In the genomic region with DNA sequence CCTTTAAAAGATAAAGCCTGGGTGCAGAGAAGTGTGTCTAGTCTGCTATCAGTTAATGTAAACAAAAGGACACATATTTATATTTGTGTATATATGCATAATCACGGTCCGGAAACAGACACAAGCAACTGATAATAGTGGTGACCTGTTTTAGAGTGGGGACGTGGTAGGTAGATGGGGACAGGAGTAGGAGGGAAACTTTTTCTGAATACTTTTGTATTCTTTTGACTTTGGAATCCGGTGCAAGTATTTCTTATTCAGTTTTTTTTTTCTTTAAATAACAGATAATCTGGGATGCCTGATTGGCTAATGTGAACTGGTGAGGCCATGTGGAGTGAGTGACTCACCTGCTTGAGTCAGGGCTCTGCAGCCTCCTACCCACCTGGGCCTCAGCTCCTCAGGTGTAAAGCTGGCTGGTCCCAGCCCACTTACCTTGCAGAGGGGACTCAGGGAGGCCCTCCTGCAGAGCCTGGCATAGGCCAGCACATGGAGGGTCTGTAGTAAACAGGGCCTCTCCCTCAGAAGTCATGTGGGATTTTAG, we compare ENCODE assay signal across 10 cellular contexts. TPM values are rescaled to one million over a fixed set of nuclear protein-coding genes. Genes with fewer than 3 reads are reported as not detected.
A peak's percentile ranks its signal among the peaks of the same experiment; 100 is the strongest.
DNase-seq lines count a peak whose midpoint lies in the region; ATAC-seq and TF ChIP-seq lines count a peak whose summit lies in the region.
"Had no signal": no experiment of that assay in that cellular context is flagged by ENCODE, and none has a peak within 500 bp of the region (broad histone marks: within the 10 kb centered on the region; RNA-seq: fewer than 3 reads in every experiment).

No MANE protein-coding gene starts in this region.

- no peaks in the 10 kb centered on the region for H3K9me3 ChIP-seq in BLaER1 treated with 17β-estradiol and CSF1 and Interleukin-3, amounts not matched to agents 10 nM and 100 nM (replicated peaks in 1 of 11)
- H3K9me3 ChIP-seq in lung (ENCODE audit: control insufficient read depth in 2 of 2, insufficient read depth in 1 of 2, low read length in 1 of 2) (no peaks in the 10 kb centered on the region), neuronal stem cell (replicated peaks in 1 of 2; ENCODE audit: control insufficient read depth in 2 of 2, insufficient read depth in 1 of 2, low read depth in 1 of 2, low read length in 2 of 2) (no peaks in the 10 kb centered on the region)

- H2BK120ac ChIP-seq in neuronal stem cell (ENCODE audit: low read depth, low read length): no peak overlapping the region

- DNase-seq in HPDE6-E6E7 (ENCODE audit: extremely low spot score) (peak; percentile 84), caudate nucleus (lab: John Stamatoyannopoulos, UW) (peak in 7 of 61 donors; percentile 6 to 43 (median 13)), lung (ENCODE audit: low spot score) (no peak), neuronal stem cell (ENCODE audit: low spot score) (no peak), COLO829 (ENCODE audit: low spot score) (no peak), OCI-M1 (lab: John Stamatoyannopoulos, UW) (no peak)
- DNase-seq: stimulated activated CD4-positive, alpha-beta T cell treated with anti-CD3 and anti-CD28 coated beads, Interleukin-2, amount 100 ng/mL, for 48 hours; stimulated activated naive CD4-positive, alpha-beta T cell treated with Interleukin-2 at 50 U/mL for 16 hours had no signal

- ATAC-seq in lung (ENCODE audit: insufficient read depth, low FRiP score) (peak; percentile 45), HG02885 (IDR thresholded peaks at IDR 0.05; ENCODE audit: poor library complexity, unreplicated experiment) (no peak)

- no peak overlapping the region for H3K4ac ChIP-seq in neuronal stem cell (ENCODE audit: low read length)

- no peak overlapping the region for H2AK5ac ChIP-seq in neuronal stem cell (ENCODE audit: low read depth, low read length)

- H3K4me1 ChIP-seq in BLaER1 treated with 17β-estradiol and CSF1 and Interleukin-3, amounts not matched to agents 10 nM and 100 nM: peaks cover 25 to 99% (median 67%) of the 10 kb centered on the region in 10 experiments
- H3K4me1 ChIP-seq in lung (ENCODE audit: control insufficient read depth in 2 of 2, insufficient read depth in 2 of 2, low read length in 2 of 2) (peaks cover 10 to 32% of the 10 kb centered on the region in 2 donors), neuronal stem cell (ENCODE audit: control insufficient read depth in 2 of 2, insufficient read depth in 1 of 2, low read depth in 1 of 2, low read length in 2 of 2) (no peaks in the 10 kb centered on the region)

- no peak overlapping the region for H3K4me3 ChIP-seq in BLaER1 treated with 17β-estradiol and CSF1 and Interleukin-3, amounts not matched to agents 10 nM and 100 nM
- no peak overlapping the region for H3K4me3 ChIP-seq in lung
- no peak overlapping the region for H3K4me3 ChIP-seq in neuronal stem cell (ENCODE audit: low read length in 2 of 2)

- H2BK12ac ChIP-seq in neuronal stem cell (ENCODE audit: low read length): no peak overlapping the region

- H4K8ac ChIP-seq in neuronal stem cell (ENCODE audit: low read depth, low read length): no peak overlapping the region

- no peak overlapping the region for H3K14ac ChIP-seq in neuronal stem cell (ENCODE audit: low read length)

- H2BK5ac ChIP-seq in neuronal stem cell (ENCODE audit: low read length): no peak overlapping the region

- no peak overlapping the region for H3K18ac ChIP-seq in neuronal stem cell (ENCODE audit: low read length)

- WGBS in lung, 2 donors: 48 to 73% methylated on average over 4 of the region's 4 CpGs
- WGBS in neuronal stem cell (ENCODE audit: extremely low coverage in 2 of 2, insufficient read length in 2 of 2, insufficient replicate concordance in 1 of 2), 2 donors: no CpG with 5 or more reads among the region's 4 CpGs

- H3K27ac ChIP-seq in BLaER1 treated with 17β-estradiol and CSF1 and Interleukin-3, amounts not matched to agents 10 nM and 100 nM: peak overlapping the region in 9 of 11 experiments; percentile 43 to 80 (median 68); a peak in 16 of 22 replicates
- H3K27ac ChIP-seq in caudate nucleus (ENCODE audit: low read depth, low read length) (peak overlapping the region; percentile 14), lung (ENCODE audit: low read depth in 1 of 2, low read length in 1 of 2) (peak overlapping the region in 1 of 2 donors; percentile 80), neuronal stem cell (replicated peaks; ENCODE audit: low read length) (no peak overlapping the region)

- H3K27me3 ChIP-seq in BLaER1 treated with 17β-estradiol and CSF1 and Interleukin-3, amounts not matched to agents 10 nM and 100 nM: no peaks in the 10 kb centered on the region
- H3K27me3 ChIP-seq in lung (ENCODE audit: control insufficient read depth, insufficient read depth): no peaks in the 10 kb centered on the region
- peaks cover 0 to 6% (median 0%) of the 10 kb centered on the region in 3 experiments for H3K27me3 ChIP-seq in neuronal stem cell (ENCODE audit: control insufficient read depth in 3 of 3, insufficient read depth in 3 of 3, low read depth in 1 of 3, low read length in 3 of 3)

- peak overlapping the region; percentile 74 to 92 (median 85); a peak in 21 of 22 replicates for H3K4me2 ChIP-seq in BLaER1 treated with 17β-estradiol and CSF1 and Interleukin-3, amounts not matched to agents 10 nM and 100 nM
- H3K4me2 ChIP-seq in neuronal stem cell (ENCODE audit: insufficient read depth, low read length, poor library complexity, severe bottlenecking): no peak overlapping the region

- H3K9ac ChIP-seq in BLaER1 treated with 17β-estradiol and CSF1 and Interleukin-3, amounts not matched to agents 10 nM and 100 nM: peak overlapping the region in 5 of 11 experiments; percentile 1 to 63 (median 47); a peak in 5 of 22 replicates
- H3K9ac ChIP-seq in neuronal stem cell (ENCODE audit: low read depth, low read length, poor library complexity): no peak overlapping the region

- H4K91ac ChIP-seq in neuronal stem cell (ENCODE audit: low read depth, low read length, poor library complexity): no peak overlapping the region

- no peaks in the 10 kb centered on the region for H4K20me1 ChIP-seq in BLaER1 treated with 17β-estradiol and CSF1 and Interleukin-3, amounts not matched to agents 10 nM and 100 nM

- no peak overlapping the region for H3K23ac ChIP-seq in neuronal stem cell (ENCODE audit: low read depth, low read length, poor library complexity)

- no peak overlapping the region for H2AFZ ChIP-seq in neuronal stem cell (ENCODE audit: low read length)

- no peak overlapping the region for H2BK15ac ChIP-seq in neuronal stem cell (ENCODE audit: low read length)

- no peaks in the 10 kb centered on the region for H3K79me1 ChIP-seq in neuronal stem cell (ENCODE audit: low read depth, low read length)

- TF ChIP-seq CTCF in lung (IDR thresholded peaks at IDR 0.05; ENCODE audit: control extremely low read depth, extremely low read depth): no peak

- H3K36me3 ChIP-seq in BLaER1 treated with 17β-estradiol and CSF1 and Interleukin-3, amounts not matched to agents 10 nM and 100 nM: no peaks in the 10 kb centered on the region
- H3K36me3 ChIP-seq in lung (ENCODE audit: control insufficient read depth in 2 of 2, insufficient read depth in 2 of 2, low read length in 2 of 2) (no peaks in the 10 kb centered on the region), neuronal stem cell (replicated peaks in 1 of 2; ENCODE audit: control insufficient read depth in 2 of 2, insufficient read depth in 2 of 2, low read length in 2 of 2) (no peaks in the 10 kb centered on the region)

RNA-seq across cellular contexts. Expression of a gene that starts 15.3 kb away (rescaled TPM):
- total RNA-seq in lung: 100 to 1,000 TPM; 124 to 218 TPM
- 10 to 100 TPM; 38.2 to 75.3 TPM for polyA plus RNA-seq in lung
- 0.36 TPM for polyA plus RNA-seq in neuronal stem cell (2013, experiment 1 of 2)
- polyA plus RNA-seq in neuronal stem cell (2013, experiment 2 of 2): 0.26 TPM
